Comparison of ENCODE assay signal across 35 cellular contexts in genomic region chr12:88820012-88820411, GRCh38.
DNase-seq lines count a peak whose midpoint lies in the region; ATAC-seq, FAIRE-seq and TF ChIP-seq lines count a peak whose summit lies in the region.
"Had no signal": no experiment of that assay in that cellular context is flagged by ENCODE, and none has a peak within 500 bp of the region (broad histone marks: within the 10 kb centered on the region; RNA-seq: fewer than 3 reads in every experiment).

No MANE protein-coding gene starts in this region.

- no peak overlapping the region for H3K9ac ChIP-seq in SK-N-SH
- H3K9ac ChIP-seq: BLaER1; BLaER1 treated with 17β-estradiol and CSF1 and Interleukin-3, amounts not matched to agents 10 nM and 100 nM had no signal

- H3K4me1 Mint-ChIP-seq in WTC11 = peaks cover 2% of the 10 kb centered on the region; the same call in 1 of the 2 replicates
- H3K4me1 Mint-ChIP-seq: B cell; CD14-positive monocyte; CD4-positive, alpha-beta memory T cell; CD4-positive, CD25-positive, alpha-beta regulatory T cell; CD8-positive, alpha-beta memory T cell had no signal

- intact Hi-C loops in lower leg skin (cut with DNase I; ENCODE audit: low total_unique reads) = no loop called here

- H4K20me1 ChIP-seq in SK-N-SH (ENCODE audit: insufficient read depth) (no peaks in the 10 kb centered on the region), hepatocyte (ENCODE audit: insufficient read depth, poor library complexity, severe bottlenecking) (no peaks in the 10 kb centered on the region)
- H4K20me1 ChIP-seq: BLaER1; BLaER1 treated with 17β-estradiol and CSF1 and Interleukin-3, amounts not matched to agents 10 nM and 100 nM had no signal

- H3K27ac ChIP-seq in SK-N-SH (ENCODE audit: low read depth in 2 of 2, low read length in 1 of 2) (no peak overlapping the region), hepatocyte (no peak overlapping the region)
- H3K27ac ChIP-seq: 22Rv1; A549; BLaER1; BLaER1 treated with 17β-estradiol and CSF1 and Interleukin-3, amounts not matched to agents 10 nM and 100 nM; C4-2B had no signal

- H3K27me3 ChIP-seq in SK-N-SH (ENCODE audit: insufficient read depth) (no peaks in the 10 kb centered on the region), hepatocyte (no peaks in the 10 kb centered on the region)
- H3K27me3 ChIP-seq: BE2C; BLaER1; BLaER1 treated with 17β-estradiol and CSF1 and Interleukin-3, amounts not matched to agents 10 nM and 100 nM had no signal

- WGBS in SK-N-SH (ENCODE audit: low lambda C conversion rate) = 82% methylated on average over 1 of the region's 1 CpG
- 96% methylated on average over 1 of the region's 1 CpG for WGBS in hepatocyte (ENCODE audit: low lambda C conversion rate, missing lambda C conversion rate)
- WGBS in lower leg skin, 2 donors = 96 to 100% methylated on average over 1 of the region's 1 CpG

- peak; percentile 4 for FAIRE-seq in HTR-8/SVneo (lab: Jason Lieb, UNC)
- FAIRE-seq: A204.1, A549, D721Med had no signal

- H3K36me3 ChIP-seq in SK-N-SH (replicated peaks in 1 of 2; ENCODE audit: control insufficient read depth in 1 of 2, insufficient read depth in 2 of 2, low read length in 1 of 2) (no peaks in the 10 kb centered on the region), hepatocyte (replicated peaks; ENCODE audit: insufficient read depth, low read depth) (no peaks in the 10 kb centered on the region)
- H3K36me3 ChIP-seq: BE2C; BLaER1; BLaER1 treated with 17β-estradiol and CSF1 and Interleukin-3, amounts not matched to agents 10 nM and 100 nM had no signal

- H3K9me3 ChIP-seq in SK-N-SH = no peaks in the 10 kb centered on the region
- no peaks in the 10 kb centered on the region for H3K9me3 ChIP-seq in hepatocyte (ENCODE audit: low read depth)
- H3K9me3 ChIP-seq: A549, BE2C, BLaER1 had no signal

- peaks cover 11% of the 10 kb centered on the region for H3K9me3 Mint-ChIP-seq in WTC11
- H3K9me3 Mint-ChIP-seq: CD4-positive, alpha-beta T cell had no signal

- ATAC-seq in SK-N-SH treated with all-trans-retinoic acid at 6 μM for 48 hours (no peak), WTC11 (no peak)
- ATAC-seq: A549; CD8-positive, alpha-beta T cell had no signal

- no peak overlapping the region for H3K27ac Mint-ChIP-seq in WTC11
- H3K27ac Mint-ChIP-seq: B cell; CD14-positive monocyte; CD4-positive, alpha-beta memory T cell; CD4-positive, alpha-beta T cell; CD4-positive, CD25-positive, alpha-beta regulatory T cell; CD8-positive, alpha-beta memory T cell; CD8-positive, alpha-beta T cell had no signal

- H3K4me1 ChIP-seq in SK-N-SH (ENCODE audit: control insufficient read depth in 1 of 2, insufficient read depth in 2 of 2, low read depth in 1 of 2, low read length in 1 of 2) = no peaks in the 10 kb centered on the region
- no peaks in the 10 kb centered on the region for H3K4me1 ChIP-seq in hepatocyte (ENCODE audit: insufficient read depth)
- H3K4me1 ChIP-seq: A549, BE2C had no signal

- H3F3A ChIP-seq in SK-N-SH (replicated peaks; ENCODE audit: insufficient read depth) = no peaks in the 10 kb centered on the region

- TF ChIP-seq CTCF in SK-N-SH (IDR thresholded peaks at IDR 0.05) (no peak), WTC11 (IDR thresholded peaks at IDR 0.05) (no peak), hepatocyte (IDR thresholded peaks at IDR 0.05; ENCODE audit: poor library complexity) (no peak), lower leg skin (IDR thresholded peaks at IDR 0.05) (no peak)

- CTCF ChIA-PET in SK-N-SH (lab: Yijun Ruan, JAX) = no interaction called here
- CTCF ChIA-PET in WTC11 (lab: Charles Lee) = no interaction called here

- H2AFZ ChIP-seq in SK-N-SH (ENCODE audit: low read depth) = no peak overlapping the region
- H2AFZ ChIP-seq in hepatocyte = no peak overlapping the region

- POLR2A ChIA-PET in SK-N-SH (lab: Yijun Ruan, JAX) (no interaction called here), WTC11 (lab: Charles Lee) (no interaction called here)

- no peak overlapping the region for H3K4me3 ChIP-seq in SK-N-SH (ENCODE audit: low read depth in 2 of 2, low read length in 1 of 2)
- no peak overlapping the region for H3K4me3 ChIP-seq in hepatocyte
- no peak overlapping the region for H3K4me3 ChIP-seq in lower leg skin (ENCODE audit: low read depth, poor library complexity, severe bottlenecking)
- H3K4me3 ChIP-seq: A549; BLaER1; BLaER1 treated with 17β-estradiol and CSF1 and Interleukin-3, amounts not matched to agents 10 nM and 100 nM had no signal

- no peak for TF ChIP-seq EP300 in SK-N-SH (IDR thresholded peaks at IDR 0.05; ENCODE audit: borderline replicate concordance in 1 of 2, low read depth in 1 of 2, low read length in 1 of 2)

- H3K9me2 ChIP-seq in SK-N-SH (no peaks in the 10 kb centered on the region), hepatocyte (replicated peaks; ENCODE audit: insufficient read depth) (no peaks in the 10 kb centered on the region)

- H3K79me2 ChIP-seq in SK-N-SH (ENCODE audit: insufficient read depth) = no peaks in the 10 kb centered on the region
- no peaks in the 10 kb centered on the region for H3K79me2 ChIP-seq in hepatocyte

- no peak for TF ChIP-seq RAD21 in SK-N-SH (IDR thresholded peaks at IDR 0.05; ENCODE audit: low read length)

- no peak overlapping the region for H3K4me2 ChIP-seq in SK-N-SH
- H3K4me2 ChIP-seq in hepatocyte = no peak overlapping the region
- H3K4me2 ChIP-seq: A549; BLaER1; BLaER1 treated with 17β-estradiol and CSF1 and Interleukin-3, amounts not matched to agents 10 nM and 100 nM had no signal

- H3K27me3 Mint-ChIP-seq in WTC11 (ENCODE audit: low read depth) = no peaks in the 10 kb centered on the region
- H3K27me3 Mint-ChIP-seq: B cell; CD4-positive, alpha-beta T cell; CD4-positive, CD25-positive, alpha-beta regulatory T cell; CD8-positive, alpha-beta memory T cell had no signal

- no peak overlapping the region for H3K4me3 Mint-ChIP-seq in WTC11
- H3K4me3 Mint-ChIP-seq: B cell; CD14-positive monocyte; CD4-positive, alpha-beta memory T cell; CD4-positive, alpha-beta T cell; CD4-positive, CD25-positive, alpha-beta regulatory T cell; CD8-positive, alpha-beta memory T cell; CD8-positive, alpha-beta T cell had no signal

- H3K36me3 Mint-ChIP-seq in WTC11 = no peaks in the 10 kb centered on the region
- H3K36me3 Mint-ChIP-seq: CD14-positive monocyte; CD4-positive, alpha-beta memory T cell; CD4-positive, CD25-positive, alpha-beta regulatory T cell; CD8-positive, alpha-beta memory T cell; CD8-positive, alpha-beta T cell had no signal

- no peak for TF ChIP-seq POLR2A in lower leg skin (IDR thresholded peaks at IDR 0.05)

- DNase-seq in SK-N-SH (no peak), HTR-8/SVneo (ENCODE audit: insufficient read length, low spot score) (no peak), WTC11 (ENCODE audit: low spot score) (no peak), hepatocyte (ENCODE audit: low spot score) (no peak), lower leg skin (ENCODE audit: low spot score in 2 of 2) (no peak)
- DNase-seq: 8988T; ACHN; AML-193; BE2C; C1 segment of cervical spinal cord; Caco-2; Calu3; CD4-positive, alpha-beta memory T cell; CD4-positive, alpha-beta T cell; CD4-positive, CD25-positive, alpha-beta regulatory T cell; CD8-positive, alpha-beta memory T cell; CD8-positive, alpha-beta T cell; COR-L47; DMS 273 treated with DMSO at 0.1 percent for 48 hours; DMS153; DMS53; DMS79; DMS79 treated with DMSO at 0.1 percent for 48 hours; DND-41; EL had no signal

TF ChIP-seq in SK-N-SH treated with all-trans-retinoic acid at 6 μM for 48 hours, 23 proteins besides CTCF, POLR2A, EP300 and RAD21 (continues in another document):
- TF ChIP-seq POU6F1 (CRISPR knock-in tag; IDR thresholded peaks at IDR 0.05; ENCODE audit: borderline replicate concordance, low read depth) = no peak
- no peak for TF ChIP-seq ESRRG (CRISPR knock-in tag; IDR thresholded peaks at IDR 0.05)

TF ChIP-seq in SK-N-SH, 30 proteins besides CTCF, POLR2A, EP300 and RAD21:
- no peak for TF ChIP-seq YY1 (IDR thresholded peaks at IDR 0.05; ENCODE audit: low read depth)

TF ChIP-seq in WTC11, 78 proteins besides CTCF, POLR2A, EP300 and RAD21:
- TF ChIP-seq ZNF219 (CRISPR knock-in tag; IDR thresholded peaks at IDR 0.05; ENCODE audit: borderline replicate concordance) = no peak
- TF ChIP-seq, protein P1, sequence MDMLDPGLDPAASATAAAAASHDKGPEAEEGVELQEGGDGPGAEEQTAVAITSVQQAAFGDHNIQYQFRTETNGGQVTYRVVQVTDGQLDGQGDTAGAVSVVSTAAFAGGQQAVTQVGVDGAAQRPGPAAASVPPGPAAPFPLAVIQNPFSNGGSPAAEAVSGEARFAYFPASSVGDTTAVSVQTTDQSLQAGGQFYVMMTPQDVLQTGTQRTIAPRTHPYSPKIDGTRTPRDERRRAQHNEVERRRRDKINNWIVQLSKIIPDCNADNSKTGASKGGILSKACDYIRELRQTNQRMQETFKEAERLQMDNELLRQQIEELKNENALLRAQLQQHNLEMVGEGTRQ (CRISPR knock-in tag; IDR thresholded peaks at IDR 0.05) = no peak
- TF ChIP-seq GTF2I (CRISPR knock-in tag; conservative IDR thresholded peaks at IDR 0.05) = 0 out of 2 replicates have a peak, but pooled peaks have one; percentile 33
- TF ChIP-seq SP1 (CRISPR knock-in tag; conservative IDR thresholded peaks at IDR 0.05) = no peak
- peak; percentile 85 for TF ChIP-seq HMGA2 (CRISPR knock-in tag; IDR thresholded peaks at IDR 0.05)
- no peak for TF ChIP-seq ATF1 (CRISPR knock-in tag; IDR thresholded peaks at IDR 0.05)
